1 cellular context compared by ENCODE assay signal in genomic region chr3:195194559-195195161, GRCh38.
TF ChIP-seq lines count a peak whose summit lies in the region.

No MANE protein-coding gene starts in this region.

TF ChIP-seq in K562, 482 proteins besides CTCF, POLR2A, EP300 and RAD21 (continued from another document):
- TF ChIP-seq ZNF592 (IDR thresholded peaks at IDR 0.05): peak; percentile 64
- TF ChIP-seq MTA3 (IDR thresholded peaks at IDR 0.05; ENCODE audit: borderline replicate concordance): 0 out of 2 replicates have a peak, but pooled peaks have one; percentile 24
- TF ChIP-seq DPF2 (IDR thresholded peaks at IDR 0.05): peak; percentile 18; the same call in 1 of the 2 replicates
- TF ChIP-seq SIN3B (IDR thresholded peaks at IDR 0.05; ENCODE audit: low read depth): no peak
- no peak for TF ChIP-seq ZNF282 (CRISPR knock-in tag; IDR thresholded peaks at IDR 0.05)
- TF ChIP-seq ZNF354B (CRISPR knock-in tag; IDR thresholded peaks at IDR 0.05): no peak
- no peak for TF ChIP-seq CUX1 (CRISPR knock-in tag; IDR thresholded peaks at IDR 0.05)
- TF ChIP-seq ZNF41 (CRISPR knock-in tag; conservative IDR thresholded peaks at IDR 0.05): no peak
- TF ChIP-seq RBBP5 (IDR thresholded peaks at IDR 0.05; ENCODE audit: borderline replicate concordance, insufficient read depth, low read length, poor library complexity, severe bottlenecking): peak; percentile 28
- peak; percentile 60 for TF ChIP-seq PKNOX1 (IDR thresholded peaks at IDR 0.05)
- no peak for TF ChIP-seq MXD1 (CRISPR knock-in tag; IDR thresholded peaks at IDR 0.05; ENCODE audit: borderline replicate concordance, poor library complexity, severe bottlenecking)
- TF ChIP-seq TCFL5 (CRISPR knock-in tag; conservative IDR thresholded peaks at IDR 0.05): no peak
- TF ChIP-seq C11orf30 (IDR thresholded peaks at IDR 0.05; ENCODE audit: low read depth): peak; percentile 65
- TF ChIP-seq ZNF316 (IDR thresholded peaks at IDR 0.05): peak; percentile 82
- no peak for TF ChIP-seq SMAD4 (CRISPR knock-in tag; conservative IDR thresholded peaks at IDR 0.05)
- TF ChIP-seq NFRKB (IDR thresholded peaks at IDR 0.05; ENCODE audit: low read depth): no peak
- TF ChIP-seq BCLAF1 (IDR thresholded peaks at IDR 0.05; ENCODE audit: borderline replicate concordance in 1 of 2, control insufficient read depth in 1 of 2, low read depth in 2 of 2, low read length in 1 of 2): no peak
- TF ChIP-seq POLR2AphosphoS2 (IDR thresholded peaks at IDR 0.05; ENCODE audit: low read length): no peak
- no peak for TF ChIP-seq ATF6 (CRISPR knock-in tag; IDR thresholded peaks at IDR 0.05)
- no peak for TF ChIP-seq ZNF197 (CRISPR knock-in tag; IDR thresholded peaks at IDR 0.05; ENCODE audit: low read depth)
